Comparison of ENCODE assay signal across 7 cellular contexts in the genomic region with DNA sequence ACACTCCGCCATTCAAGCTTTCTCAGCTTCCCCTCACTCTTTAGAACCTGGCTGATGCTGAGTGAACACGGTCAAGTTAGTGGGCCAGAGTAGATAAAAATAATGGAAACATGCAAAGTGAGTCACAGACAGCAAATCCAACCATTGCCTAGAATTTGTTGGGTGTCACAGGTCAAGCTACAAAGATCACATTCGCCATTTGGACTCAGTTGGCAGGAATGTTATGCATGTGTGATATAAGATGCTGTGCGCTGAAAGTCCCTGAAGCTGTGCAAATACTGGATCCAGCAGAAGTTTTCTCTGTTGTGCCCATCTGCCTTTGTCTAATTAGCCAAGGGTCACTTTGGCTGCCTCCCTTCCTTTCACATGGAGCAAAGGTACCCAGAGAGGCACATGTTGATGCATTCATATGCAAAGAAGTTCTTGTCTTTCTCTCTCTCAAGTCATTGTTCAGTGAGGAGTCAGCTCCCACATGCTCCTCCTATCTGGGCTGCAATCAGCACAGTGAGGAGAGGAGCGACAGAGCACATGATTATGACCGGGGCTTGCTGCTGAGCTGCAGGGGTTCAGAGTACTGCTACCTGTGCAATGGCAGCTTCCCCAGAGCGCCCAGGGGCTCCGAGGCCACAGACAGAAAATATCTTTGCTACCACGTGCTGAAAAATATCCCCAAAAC. TPM values are rescaled to one million over a fixed set of nuclear protein-coding genes. Genes with fewer than 3 reads are reported as not detected.
DNase-seq lines count a peak whose midpoint lies in the region; ATAC-seq and TF ChIP-seq lines count a peak whose summit lies in the region.

No MANE protein-coding gene starts in this region.

- no peaks in the 10 kb centered on the region for H3K27me3 ChIP-seq in sigmoid colon

- no peak overlapping the region for H3K27ac ChIP-seq in sigmoid colon

- TF ChIP-seq CTCF in neural crest cell (conservative IDR thresholded peaks at IDR 0.05): no peak
- TF ChIP-seq CTCF in sigmoid colon (IDR thresholded peaks at IDR 0.05): no peak

- intact Hi-C loops in sigmoid colon (cut with DNase I): no loop called here

- ATAC-seq in GM19397 (IDR thresholded peaks at IDR 0.05; ENCODE audit: unreplicated experiment) (peak; percentile 27), HG03139 (IDR thresholded peaks at IDR 0.05; ENCODE audit: unreplicated experiment) (peak; percentile 30)

- H3K4me1 Mint-ChIP-seq in neural crest cell: peaks cover 56% of the 10 kb centered on the region

- H3K4me3 ChIP-seq in sigmoid colon: no peak overlapping the region

- TF ChIP-seq POLR2A in sigmoid colon (IDR thresholded peaks at IDR 0.05): no peak

- H3K4me3 Mint-ChIP-seq in neural crest cell: peak overlapping the region; percentile 72

- H3K27me3 Mint-ChIP-seq in neural crest cell (ENCODE audit: low read depth): peaks cover 37% of the 10 kb centered on the region

- H3K27ac Mint-ChIP-seq in neural crest cell (ENCODE audit: unreplicated experiment): peak overlapping the region; percentile 14

- no peaks in the 10 kb centered on the region for H3K36me3 Mint-ChIP-seq in neural crest cell (ENCODE audit: low read depth)

- no peaks in the 10 kb centered on the region for H3K36me3 ChIP-seq in sigmoid colon

- H3K4me1 ChIP-seq in sigmoid colon: peaks cover 0 to 15% (median 5%) of the 10 kb centered on the region in 4 donors

- WGBS in sigmoid colon, 2 donors: 56 to 58% methylated on average over 9 of the region's 9 CpGs

- peak; percentile 40 for DNase-seq in activated naive CD4-positive, alpha-beta T cell treated with Interleukin-2 at 50 U/mL for 16 hours
- DNase-seq in neural crest cell (ENCODE audit: low read depth, low spot score): no peak
- no peak for DNase-seq in sigmoid colon
- no peak for DNase-seq in OCI-M2 (lab: John Stamatoyannopoulos, UW; ENCODE audit: unreplicated experiment)
- DNase-seq in LoVo (ENCODE audit: low spot score): no peak

- no peaks in the 10 kb centered on the region for H3K9me3 Mint-ChIP-seq in neural crest cell

- no peak for TF ChIP-seq EP300 in sigmoid colon (IDR thresholded peaks at IDR 0.05)

- no peaks in the 10 kb centered on the region for H3K9me3 ChIP-seq in sigmoid colon

RNA-seq across cellular contexts. Expression of a gene that starts 39.7 kb away (rescaled TPM):
- total RNA-seq in neural crest cell (0.23 and 0.48 TPM in 2 replicates), sigmoid colon (10 to 100 TPM in 3 of 4 donors, 1 to 10 TPM in 1; 8.8 to 18.0 (median 15.0) TPM)
- 10 to 100 TPM in 1 of 3 donors, 1 to 10 TPM in 2; 1.8 to 16.6 (median 4.2) TPM for polyA plus RNA-seq in sigmoid colon
